Comparison of ENCODE assay signal across 8 cellular contexts in the genomic region with DNA sequence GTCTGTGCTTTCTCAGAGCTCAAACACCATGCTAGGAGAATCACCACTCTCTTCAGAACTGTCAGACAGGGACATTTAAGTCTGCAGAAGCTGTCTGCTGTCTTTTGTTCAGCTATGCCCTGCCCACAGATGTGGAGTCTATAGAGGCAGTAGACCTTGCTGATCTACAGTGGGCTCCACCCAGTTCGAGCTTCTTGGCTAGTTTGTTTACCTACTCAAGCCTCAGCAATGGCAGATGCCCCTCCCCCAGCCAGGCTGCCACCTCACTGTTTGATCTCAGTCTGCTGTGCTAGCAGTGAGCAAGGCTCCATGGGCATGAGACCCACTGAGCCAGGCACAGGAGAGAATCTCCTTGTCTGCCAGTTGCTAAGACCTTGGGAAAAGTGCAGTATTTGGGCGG. TPM values are rescaled to one million over a fixed set of nuclear protein-coding genes. Genes with fewer than 3 reads are reported as not detected.
DNase-seq lines count a peak whose midpoint lies in the region; ATAC-seq and TF ChIP-seq lines count a peak whose summit lies in the region.
"Not testable (repeated sequence)": the region's sequence is repeated elsewhere in the genome, so short reads cannot be mapped to it uniquely, and the experiment has no call there.

No MANE protein-coding gene starts in this region.

- H3K36me3 ChIP-seq in CD8-positive, alpha-beta memory T cell (ENCODE audit: insufficient read depth, low read length), result not testable (repeated sequence)

- peak in 3 of 5 donors; percentile 46 to 84 (median 60) for DNase-seq in CD8-positive, alpha-beta memory T cell
- DNase-seq in T follicular helper cell (ENCODE audit: low read depth), result peak; percentile 59
- DNase-seq in activated CD4-positive, alpha-beta T cell treated with anti-CD3 and anti-CD28 coated beads for 1 hour, result peak; percentile 38
- peak; percentile 39 for DNase-seq in activated CD8-positive, alpha-beta T cell treated with anti-CD3 and anti-CD28 coated beads for 36 hours
- DNase-seq in activated naive CD4-positive, alpha-beta T cell treated with Interleukin-2 at 50 U/mL for 16 hours, result peak; percentile 45
- DNase-seq in effector memory CD8-positive, alpha-beta T cell, result not testable (repeated sequence)
- DNase-seq in naive B cell, result peak; percentile 53
- DNase-seq in stimulated activated naive CD4-positive, alpha-beta T cell treated with Interleukin-2 at 50 U/mL for 16 hours (lab: John Stamatoyannopoulos, UW), result peak; percentile 18

- H3K9me3 ChIP-seq in CD8-positive, alpha-beta memory T cell (ENCODE audit: low read length), result peaks cover 10% of the 10 kb centered on the region

- H3K27me3 ChIP-seq in CD8-positive, alpha-beta memory T cell (ENCODE audit: insufficient read depth, low read length, poor library complexity, severe bottlenecking), result not testable (repeated sequence)

- H3K4me1 Mint-ChIP-seq in CD8-positive, alpha-beta memory T cell, result peaks cover 58 to 68% (median 66%) of the 10 kb centered on the region in 3 donors
- H3K4me1 Mint-ChIP-seq in activated CD8-positive, alpha-beta T cell treated with anti-CD3 and anti-CD28 coated beads for 36 hours (ENCODE audit: low read depth), result peaks cover 49% of the 10 kb centered on the region
- H3K4me1 Mint-ChIP-seq in effector memory CD8-positive, alpha-beta T cell (ENCODE audit: low read depth in 2 of 2), result peaks cover 35 to 39% of the 10 kb centered on the region in 2 donors
- peaks cover 61 to 92% (median 82%) of the 10 kb centered on the region in 3 donors for H3K4me1 Mint-ChIP-seq in naive B cell

- peaks cover 0 to 15% (median 6%) of the 10 kb centered on the region in 3 donors for H3K36me3 Mint-ChIP-seq in CD8-positive, alpha-beta memory T cell
- peaks cover 20% of the 10 kb centered on the region for H3K36me3 Mint-ChIP-seq in activated CD8-positive, alpha-beta T cell treated with anti-CD3 and anti-CD28 coated beads for 36 hours (ENCODE audit: low read depth)
- H3K36me3 Mint-ChIP-seq in effector memory CD8-positive, alpha-beta T cell (ENCODE audit: insufficient read depth), result not testable (repeated sequence)
- H3K36me3 Mint-ChIP-seq in naive B cell, result peaks cover 10 to 40% of the 10 kb centered on the region in 2 donors

- POLR2A ChIA-PET in CD8-positive, alpha-beta memory T cell (lab: Charles Lee), result interaction anchor here (0.6 to 1.4 kb wide), 4 partner anchors 14 to 26 kb away, joined by 4 to 8 read pairs (median 5); partner anchors contain the start of gene BIRC3
- POLR2A ChIA-PET in activated CD8-positive, alpha-beta T cell treated with anti-CD3 and anti-CD28 coated beads for 36 hours (lab: Charles Lee), result interaction anchor here (1.1 to 1.4 kb wide), 3 partner anchors 10 to 25 kb away, joined by 4 to 5 read pairs (median 4); no protein-coding TSS in a partner anchor

- peak overlapping the region; percentile 29 for H3K4me3 ChIP-seq in CD8-positive, alpha-beta memory T cell (ENCODE audit: low read length)

- CTCF ChIA-PET in CD8-positive, alpha-beta memory T cell (lab: Charles Lee), result interaction anchor here (1.0 to 3.0 kb wide), 10 partner anchors 13 to 195 kb away, joined by 3 to 15 read pairs (median 5); no protein-coding TSS in a partner anchor
- CTCF ChIA-PET in activated CD8-positive, alpha-beta T cell treated with anti-CD3 and anti-CD28 coated beads for 36 hours (lab: Charles Lee), result interaction anchor here (1.1 to 3.7 kb wide), 5 partner anchors 10 to 54 kb away, joined by 3 to 11 read pairs (median 4); no protein-coding TSS in a partner anchor

- not testable (repeated sequence) for H3K27ac ChIP-seq in CD8-positive, alpha-beta memory T cell (ENCODE audit: low read depth, low read length)

- ATAC-seq in activated CD8-positive, alpha-beta T cell treated with anti-CD3 and anti-CD28 coated beads for 36 hours, result not testable (repeated sequence)
- ATAC-seq in effector memory CD8-positive, alpha-beta T cell (replicated peaks), result peak; percentile 50
- ATAC-seq in naive B cell (ENCODE audit: low read depth in 2 of 2), result peak; percentile 63 to 83

- peak overlapping the region in 3 of 7 donors; percentile 19 to 24 (median 19) for H3K4me3 Mint-ChIP-seq in CD8-positive, alpha-beta memory T cell
- not testable (repeated sequence) for H3K4me3 Mint-ChIP-seq in activated CD8-positive, alpha-beta T cell treated with anti-CD3 and anti-CD28 coated beads for 36 hours
- H3K4me3 Mint-ChIP-seq in effector memory CD8-positive, alpha-beta T cell, result peak overlapping the region in 1 of 2 donors; percentile 44
- H3K4me3 Mint-ChIP-seq in naive B cell, result peak overlapping the region in 7 of 8 donors; percentile 15 to 83 (median 68)

- peaks cover 3 to 17% (median 10%) of the 10 kb centered on the region in 5 donors for H3K9me3 Mint-ChIP-seq in CD8-positive, alpha-beta memory T cell
- peaks cover 22% of the 10 kb centered on the region for H3K9me3 Mint-ChIP-seq in activated CD8-positive, alpha-beta T cell treated with anti-CD3 and anti-CD28 coated beads for 36 hours
- peaks cover 0 to 15% of the 10 kb centered on the region in 2 donors for H3K9me3 Mint-ChIP-seq in effector memory CD8-positive, alpha-beta T cell
- H3K9me3 Mint-ChIP-seq in naive B cell, result peaks cover 12 to 25% (median 21%) of the 10 kb centered on the region in 7 donors

- H3K4me1 ChIP-seq in CD8-positive, alpha-beta memory T cell (ENCODE audit: insufficient read depth, low read length), result peaks cover 56% of the 10 kb centered on the region

- TF ChIP-seq CTCF in activated CD8-positive, alpha-beta T cell treated with anti-CD3 and anti-CD28 coated beads for 36 hours (IDR thresholded peaks at IDR 0.05), result not testable (repeated sequence)

- intact Hi-C loops in activated CD8-positive, alpha-beta T cell treated with anti-CD3 and anti-CD28 coated beads for 36 hours (cut with micrococcal nuclease), result not testable (repeated sequence)

- H3K27me3 Mint-ChIP-seq in CD8-positive, alpha-beta memory T cell; activated CD8-positive, alpha-beta T cell treated with anti-CD3 and anti-CD28 coated beads for 36 hours; effector memory CD8-positive, alpha-beta T cell; naive B cell: not testable (repeated sequence)

- H3K27ac Mint-ChIP-seq in CD8-positive, alpha-beta memory T cell, result peak overlapping the region in 6 of 8 donors; percentile 9 to 77 (median 64)
- not testable (repeated sequence) for H3K27ac Mint-ChIP-seq in activated CD8-positive, alpha-beta T cell treated with anti-CD3 and anti-CD28 coated beads for 36 hours; effector memory CD8-positive, alpha-beta T cell
- H3K27ac Mint-ChIP-seq in naive B cell, result peak overlapping the region; percentile 4 to 94 (median 87)

RNA-seq across cellular contexts. Expression of gene BIRC3, which starts 16.4 kb away (rescaled TPM):
- 100 to 1,000 TPM; 191 to 199 TPM for total RNA-seq in CD8-positive, alpha-beta memory T cell
- 36.7 TPM for polyA plus RNA-seq in CD8-positive, alpha-beta memory T cell
- 100 to 1,000 TPM; 102 to 108 TPM for total RNA-seq in activated CD8-positive, alpha-beta T cell treated with anti-CD3 and anti-CD28 coated beads for 36 hours
- 100 to 1,000 TPM; 181 to 263 (median 232) TPM for polyA plus RNA-seq in naive B cell (ENCODE audit: low read depth in 6 of 6)

RNA-seq across cellular contexts. Expression of gene BIRC2, which starts 46.2 kb away (rescaled TPM):
- total RNA-seq in CD8-positive, alpha-beta memory T cell, result 10 to 100 TPM; 40.3 to 42.8 TPM
- 35.2 TPM for polyA plus RNA-seq in CD8-positive, alpha-beta memory T cell
- 10 to 100 TPM; 29.8 to 32.9 TPM for total RNA-seq in activated CD8-positive, alpha-beta T cell treated with anti-CD3 and anti-CD28 coated beads for 36 hours
- 10 to 100 TPM; 28.2 to 43.9 (median 35.6) TPM for polyA plus RNA-seq in naive B cell (ENCODE audit: low read depth in 6 of 6)
